In genomic region chr3:195824425-195825190, GRCh38 we compare ENCODE assay signal across 5 cellular contexts. TPM values are rescaled to one million over a fixed set of nuclear protein-coding genes. Genes with fewer than 3 reads are reported as not detected.
"Had no signal": no experiment of that assay in that cellular context is flagged by ENCODE, and none has a peak within 500 bp of the region (broad histone marks: within the 10 kb centered on the region; RNA-seq: fewer than 3 reads in every experiment).

No MANE protein-coding gene starts in this region.

RNA-seq across cellular contexts. Expression of gene MUC4, which starts 12.9 kb away (rescaled TPM):
- total RNA-seq: LHCN-M2, MCF 10A, NCI-H460, Right ventricle myocardium superior, SJSA1 had no signal
